Comparison of ENCODE assay signal across 18 cellular contexts in the genomic region with DNA sequence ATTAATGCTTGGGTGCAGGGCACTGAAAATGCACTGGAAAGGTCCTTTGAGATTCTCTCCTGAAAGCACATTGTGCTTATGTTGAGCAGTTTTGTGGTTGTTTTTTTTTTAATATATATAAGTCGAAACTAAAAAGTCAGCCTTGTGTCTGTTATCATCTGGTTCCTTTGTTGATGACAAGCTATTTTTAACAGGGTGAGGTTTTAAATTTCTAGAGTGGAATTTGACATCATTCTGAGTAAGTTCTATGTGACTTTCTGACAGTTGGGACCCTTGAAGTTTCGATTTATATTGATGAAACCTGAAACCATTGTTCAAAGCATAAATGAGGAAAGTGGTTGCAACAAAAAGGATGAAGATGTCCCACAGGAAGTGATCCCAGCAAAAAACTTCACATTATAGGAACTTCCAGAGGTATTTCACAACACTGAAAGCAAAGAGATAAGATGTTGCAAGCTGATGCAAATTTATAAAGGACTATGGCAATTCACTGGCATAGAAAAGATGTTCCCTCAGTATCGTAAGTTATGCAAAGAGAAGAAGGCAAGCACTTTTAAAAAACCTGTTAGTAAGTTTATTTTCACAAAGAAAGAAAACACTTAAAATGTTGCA.
DNase-seq lines count a peak whose midpoint lies in the region; ATAC-seq, FAIRE-seq and TF ChIP-seq lines count a peak whose summit lies in the region.
"Had no signal": no experiment of that assay in that cellular context is flagged by ENCODE, and none has a peak within 500 bp of the region (broad histone marks: within the 10 kb centered on the region; RNA-seq: fewer than 3 reads in every experiment).

No MANE protein-coding gene starts in this region.

- RAD21 ChIA-PET in HCT116 (lab: Charles Lee; ENCODE audit: low non-redundant PET in 1 of 2, low total read pairs in 2 of 2, uncharacterized antibody in 2 of 2, unreplicated experiment in 2 of 2): no interaction called here

- no peaks in the 10 kb centered on the region for H3K36me3 Mint-ChIP-seq in T-helper 2 cell treated with Interferon-gamma antibody and Interleukin-4, amounts not matched to agents 5 μg/mL and 100 μg/mL, for 36 hours (ENCODE audit: low read depth)
- H3K36me3 Mint-ChIP-seq: activated naive CD4-positive, alpha-beta T cell treated with anti-CD3 and anti-CD28 coated beads, Interleukin-2, amount 10 ng/mL, durations not matched to agents 7 days and 5 days; CD4-positive, CD25-positive, alpha-beta regulatory T cell; natural killer cell treated with Interleukin-12 subunit alpha and Interleukin-12 subunit beta and Interleukin-15 and Interleukin-18, amount 100 ng/mL, for 72 hours had no signal

- H3K27me3 Mint-ChIP-seq in T-helper 2 cell treated with Interferon-gamma antibody and Interleukin-4, amounts not matched to agents 5 μg/mL and 100 μg/mL, for 36 hours (ENCODE audit: low read depth): peaks cover 8% of the 10 kb centered on the region

- 46 to 56% (median 50%) methylated on average over 3 of the region's 3 CpGs for WGBS in heart left ventricle, 4 donors
- WGBS in pancreas, 2 donors: 71 to 72% methylated on average over 3 of the region's 3 CpGs

- FAIRE-seq in pancreas (lab: Jason Lieb, UNC): no peak

- intact Hi-C loops in HCT116 (cut with micrococcal nuclease): no loop called here
- intact Hi-C loops in heart left ventricle (cut with DNase I): no loop called here
- intact Hi-C loops in pancreas (cut with DNase I): no loop called here
- intact Hi-C loops in breast epithelium (cut with DNase I; ENCODE audit: low total_unique reads): loop anchor here (10.0 kb wide), 1 partner anchor 130 kb away; no protein-coding TSS in a partner anchor

- ATAC-seq in HCT116 (no peak), heart left ventricle (no peak), pancreas (no peak), GM21825 (IDR thresholded peaks at IDR 0.05; ENCODE audit: unreplicated experiment) (no peak)
- ATAC-seq: GM23338; natural killer cell treated with Interleukin-12 subunit alpha and Interleukin-12 subunit beta and Interleukin-15 and Interleukin-18, amount 100 ng/mL, for 72 hours; upper lobe of right lung had no signal

- BruUV-seq in HCT116 (replicated peaks; lab: Mats Ljungman, UMichigan): no TSS peak

- H3K27me3 ChIP-seq in GM06990 (replicated peaks; ENCODE audit: control insufficient read depth, insufficient read depth, low read length) (no peaks in the 10 kb centered on the region), HCT116 (ENCODE audit: insufficient read depth, low read length) (no peaks in the 10 kb centered on the region), heart left ventricle (peaks cover 0 to 9% (median 0%) of the 10 kb centered on the region in 9 donors), pancreas (no peaks in the 10 kb centered on the region), breast epithelium (no peaks in the 10 kb centered on the region)
- H3K27me3 ChIP-seq: upper lobe of right lung had no signal

- peak overlapping the region; percentile 39; the same call in 1 of the 2 replicates for H3K4me2 ChIP-seq in HCT116 (ENCODE audit: low read length)
- H3K4me2 ChIP-seq: GM23338 had no signal

- TF ChIP-seq CTCF in GM06990 (IDR thresholded peaks at IDR 0.05; ENCODE audit: insufficient read depth, low read length, poor library complexity, severe bottlenecking) (no peak), HCT116 (IDR thresholded peaks at IDR 0.05 in 2 of 3, conservative IDR thresholded peaks at IDR 0.05 in 1 of 3; ENCODE audit: borderline replicate concordance in 1 of 3, insufficient read depth in 1 of 3, low read depth in 2 of 3, low read length in 2 of 3) (no peak), heart left ventricle (IDR thresholded peaks at IDR 0.05) (no peak), pancreas (IDR thresholded peaks at IDR 0.05) (no peak), breast epithelium (IDR thresholded peaks at IDR 0.05) (no peak)

- H4K20me1 ChIP-seq in HCT116 (ENCODE audit: insufficient read depth): no peaks in the 10 kb centered on the region

- no peak overlapping the region for H3K4me3 ChIP-seq in GM06990 (replicated peaks; ENCODE audit: low read depth, low read length)
- no peak overlapping the region for H3K4me3 ChIP-seq in HCT116 (replicated peaks in 1 of 2; ENCODE audit: low read depth in 1 of 2, low read length in 2 of 2)
- no peak overlapping the region for H3K4me3 ChIP-seq in heart left ventricle
- no peak overlapping the region for H3K4me3 ChIP-seq in pancreas
- H3K4me3 ChIP-seq in breast epithelium: no peak overlapping the region
- H3K4me3 ChIP-seq: GM23338, prostate gland, upper lobe of right lung had no signal

- peaks cover 31% of the 10 kb centered on the region for H3K4me1 Mint-ChIP-seq in T-helper 2 cell treated with Interferon-gamma antibody and Interleukin-4, amounts not matched to agents 5 μg/mL and 100 μg/mL, for 36 hours (ENCODE audit: low read depth)
- H3K4me1 Mint-ChIP-seq: activated naive CD4-positive, alpha-beta T cell treated with anti-CD3 and anti-CD28 coated beads, Interleukin-2, amount 10 ng/mL, durations not matched to agents 7 days and 5 days; CD4-positive, CD25-positive, alpha-beta regulatory T cell had no signal

- H3K9ac ChIP-seq in HCT116 (ENCODE audit: low read length): no peak overlapping the region

- peak; percentile 22 for DNase-seq in GM06990 (ENCODE audit: extremely low read depth, insufficient read length)
- DNase-seq in HCT116 (ENCODE audit: low read depth, low spot score): no peak
- no peak for DNase-seq in T-helper 2 cell treated with Interferon-gamma antibody and Interleukin-4, amounts not matched to agents 5 μg/mL and 100 μg/mL, for 36 hours (ENCODE audit: low spot score)
- peak; percentile 55 for DNase-seq in fibroblast of the conjunctiva (ENCODE audit: low read depth)
- no peak for DNase-seq in heart left ventricle
- DNase-seq in pancreas: no peak
- DNase-seq in breast epithelium (ENCODE audit: low spot score in 2 of 2): no peak
- DNase-seq: activated naive CD4-positive, alpha-beta T cell treated with anti-CD3 and anti-CD28 coated beads, Interleukin-2, amount 10 ng/mL, durations not matched to agents 7 days and 5 days; CD4-positive, CD25-positive, alpha-beta regulatory T cell; cortex of kidney; stimulated activated naive CD8-positive, alpha-beta T cell treated with anti-CD3 and anti-CD28 coated beads, Interleukin-15, Interleukin-2, amounts not matched to agents 100 U/mL and 50 U/mL, for 24 hours; upper lobe of right lung; WERI-Rb-1 had no signal

- no peak for TF ChIP-seq RAD21 in HCT116 (IDR thresholded peaks at IDR 0.05; ENCODE audit: low read depth)

- H3K27ac ChIP-seq in HCT116 (ENCODE audit: low read depth, low read length) (no peak overlapping the region), heart left ventricle (no peak overlapping the region), pancreas (no peak overlapping the region), breast epithelium (no peak overlapping the region)
- H3K27ac ChIP-seq: prostate gland, RWPE1, upper lobe of right lung, WERI-Rb-1 had no signal

- TF ChIP-seq POLR2A in HCT116 (IDR thresholded peaks at IDR 0.05; ENCODE audit: borderline replicate concordance, extremely low read depth, insufficient read depth, insufficient read length) (no peak), heart left ventricle (IDR thresholded peaks at IDR 0.05) (no peak), breast epithelium (IDR thresholded peaks at IDR 0.05) (no peak)

- POLR2A ChIA-PET in HCT116 (lab: Charles Lee): no interaction called here

- H3K9me3 Mint-ChIP-seq in T-helper 2 cell treated with Interferon-gamma antibody and Interleukin-4, amounts not matched to agents 5 μg/mL and 100 μg/mL, for 36 hours: no peaks in the 10 kb centered on the region
- H3K9me3 Mint-ChIP-seq: activated naive CD4-positive, alpha-beta T cell treated with anti-CD3 and anti-CD28 coated beads, Interleukin-2, amount 10 ng/mL, durations not matched to agents 7 days and 5 days; GM23338 had no signal

- H3K36me3 ChIP-seq in GM06990 (ENCODE audit: control insufficient read depth, insufficient read depth, low read length): no peaks in the 10 kb centered on the region
- H3K36me3 ChIP-seq in HCT116 (ENCODE audit: control insufficient read depth in 1 of 2, insufficient read depth in 2 of 2, low read length in 2 of 2): no peaks in the 10 kb centered on the region
- no peaks in the 10 kb centered on the region for H3K36me3 ChIP-seq in heart left ventricle
- no peaks in the 10 kb centered on the region for H3K36me3 ChIP-seq in pancreas
- H3K36me3 ChIP-seq in breast epithelium: no peaks in the 10 kb centered on the region
- H3K36me3 ChIP-seq: prostate gland, upper lobe of right lung, WERI-Rb-1 had no signal

- H3K9me3 ChIP-seq in HCT116 (ENCODE audit: control insufficient read depth in 1 of 2, insufficient read depth in 1 of 2, low read depth in 1 of 2, low read length in 2 of 2) (no peaks in the 10 kb centered on the region), heart left ventricle (no peaks in the 10 kb centered on the region), pancreas (no peaks in the 10 kb centered on the region), breast epithelium (no peaks in the 10 kb centered on the region)
- H3K9me3 ChIP-seq: prostate gland, upper lobe of right lung had no signal

- peak overlapping the region; percentile 64 for H3K4me3 Mint-ChIP-seq in T-helper 2 cell treated with Interferon-gamma antibody and Interleukin-4, amounts not matched to agents 5 μg/mL and 100 μg/mL, for 36 hours
- H3K4me3 Mint-ChIP-seq: activated naive CD4-positive, alpha-beta T cell treated with anti-CD3 and anti-CD28 coated beads, Interleukin-2, amount 10 ng/mL, durations not matched to agents 7 days and 5 days; CD4-positive, CD25-positive, alpha-beta regulatory T cell; GM23338; natural killer cell treated with Interleukin-12 subunit alpha and Interleukin-12 subunit beta and Interleukin-15 and Interleukin-18, amount 100 ng/mL, for 72 hours had no signal

- no peaks in the 10 kb centered on the region for H3K79me2 ChIP-seq in HCT116 (ENCODE audit: insufficient read depth, low read length)

- CTCF ChIA-PET in HCT116 (lab: Charles Lee): no interaction called here

- H3K4me1 ChIP-seq in HCT116 (ENCODE audit: control insufficient read depth in 1 of 2, insufficient read depth in 2 of 2, low read length in 2 of 2) (peaks cover 21 to 29% of the 10 kb centered on the region in 2 experiments), heart left ventricle (peaks cover 0 to 13% (median 0%) of the 10 kb centered on the region in 12 donors), pancreas (no peaks in the 10 kb centered on the region), breast epithelium (no peaks in the 10 kb centered on the region)
- H3K4me1 ChIP-seq: prostate gland, upper lobe of right lung had no signal

- no peaks in the 10 kb centered on the region for H3K9me2 ChIP-seq in HCT116 (ENCODE audit: insufficient read depth)

- H3K27ac Mint-ChIP-seq in T-helper 2 cell treated with Interferon-gamma antibody and Interleukin-4, amounts not matched to agents 5 μg/mL and 100 μg/mL, for 36 hours: peak overlapping the region; percentile 82
- H3K27ac Mint-ChIP-seq: activated naive CD4-positive, alpha-beta T cell treated with anti-CD3 and anti-CD28 coated beads, Interleukin-2, amount 10 ng/mL, durations not matched to agents 7 days and 5 days; CD4-positive, CD25-positive, alpha-beta regulatory T cell; GM23338; natural killer cell treated with Interleukin-12 subunit alpha and Interleukin-12 subunit beta and Interleukin-15 and Interleukin-18, amount 100 ng/mL, for 72 hours had no signal

- no peak overlapping the region for H2AFZ ChIP-seq in HCT116 (ENCODE audit: low read depth, low read length, poor library complexity, severe bottlenecking)
- H2AFZ ChIP-seq: GM23338 had no signal

TF ChIP-seq in HCT116, 20 proteins besides CTCF, POLR2A, EP300 and RAD21 (continues in another document):
- TF ChIP-seq ZFX (IDR thresholded peaks at IDR 0.05): no peak

Comparison
In these comparisons a context has a peak if more than half of its experiments do, and no peak if none do; other contexts are left out.
1. DNase-seq: peak in GM06990 (single experiment) and fibroblast of the conjunctiva (single experiment); none in HCT116 (single experiment), T-helper 2 cell treated with Interferon-gamma antibody and Interleukin-4, amounts not matched to agents 5 μg/mL and 100 μg/mL, for 36 hours (single experiment), heart left ventricle (0 of 5), pancreas (0 of 6) and breast epithelium (0 of 2).